1 cellular context compared by ENCODE assay signal in the genomic region with DNA sequence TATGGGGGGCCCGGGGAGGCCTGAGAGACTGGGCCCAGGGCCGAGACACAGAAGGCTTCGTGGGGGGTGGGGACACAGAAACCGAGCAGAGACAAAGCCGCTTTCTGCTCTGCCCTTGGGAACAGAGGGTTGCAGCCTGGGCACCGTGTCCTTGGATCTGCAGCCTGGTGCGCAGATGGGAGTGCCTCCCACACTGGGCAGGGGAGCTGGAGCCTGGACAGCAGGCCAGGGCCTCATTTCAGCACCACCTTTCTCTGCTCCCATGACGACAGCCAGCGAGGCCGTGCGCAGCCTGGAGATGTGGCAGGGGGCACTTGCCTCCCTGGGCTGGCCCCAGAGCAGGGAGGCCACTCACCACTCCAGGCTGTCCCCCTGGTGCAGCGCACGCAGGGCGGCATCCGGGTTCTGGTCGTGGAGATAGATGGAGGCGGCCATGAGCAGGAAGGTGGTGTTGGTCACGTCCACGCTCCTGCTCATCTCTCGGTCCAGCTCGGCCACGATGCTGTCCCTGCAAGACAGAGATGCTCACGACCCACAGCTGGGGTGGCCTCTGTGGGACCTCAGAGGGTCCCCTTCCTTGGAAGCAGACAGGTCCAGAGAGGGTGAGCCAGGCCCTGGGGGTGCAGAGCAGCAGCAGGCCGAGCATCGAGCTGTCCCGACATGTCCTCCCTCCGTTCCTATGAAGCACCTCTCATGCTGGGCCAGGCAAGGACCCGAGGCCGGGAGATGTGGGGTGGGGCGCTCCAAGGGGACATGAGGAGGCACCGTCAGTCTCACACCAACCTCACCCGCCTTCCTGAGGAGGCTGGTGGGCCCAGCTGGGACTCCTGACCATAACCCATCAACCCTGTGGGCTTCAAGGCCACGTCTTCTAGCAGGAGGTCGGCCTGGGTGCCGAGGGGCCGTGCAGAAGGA.
TF ChIP-seq lines count a peak whose summit lies in the region.

No MANE protein-coding gene starts in this region.

TF ChIP-seq in SK-N-SH, 30 proteins besides CTCF, POLR2A, EP300 and RAD21:
- no peak for TF ChIP-seq YY1 (IDR thresholded peaks at IDR 0.05; ENCODE audit: low read depth)
- TF ChIP-seq, protein P1, sequence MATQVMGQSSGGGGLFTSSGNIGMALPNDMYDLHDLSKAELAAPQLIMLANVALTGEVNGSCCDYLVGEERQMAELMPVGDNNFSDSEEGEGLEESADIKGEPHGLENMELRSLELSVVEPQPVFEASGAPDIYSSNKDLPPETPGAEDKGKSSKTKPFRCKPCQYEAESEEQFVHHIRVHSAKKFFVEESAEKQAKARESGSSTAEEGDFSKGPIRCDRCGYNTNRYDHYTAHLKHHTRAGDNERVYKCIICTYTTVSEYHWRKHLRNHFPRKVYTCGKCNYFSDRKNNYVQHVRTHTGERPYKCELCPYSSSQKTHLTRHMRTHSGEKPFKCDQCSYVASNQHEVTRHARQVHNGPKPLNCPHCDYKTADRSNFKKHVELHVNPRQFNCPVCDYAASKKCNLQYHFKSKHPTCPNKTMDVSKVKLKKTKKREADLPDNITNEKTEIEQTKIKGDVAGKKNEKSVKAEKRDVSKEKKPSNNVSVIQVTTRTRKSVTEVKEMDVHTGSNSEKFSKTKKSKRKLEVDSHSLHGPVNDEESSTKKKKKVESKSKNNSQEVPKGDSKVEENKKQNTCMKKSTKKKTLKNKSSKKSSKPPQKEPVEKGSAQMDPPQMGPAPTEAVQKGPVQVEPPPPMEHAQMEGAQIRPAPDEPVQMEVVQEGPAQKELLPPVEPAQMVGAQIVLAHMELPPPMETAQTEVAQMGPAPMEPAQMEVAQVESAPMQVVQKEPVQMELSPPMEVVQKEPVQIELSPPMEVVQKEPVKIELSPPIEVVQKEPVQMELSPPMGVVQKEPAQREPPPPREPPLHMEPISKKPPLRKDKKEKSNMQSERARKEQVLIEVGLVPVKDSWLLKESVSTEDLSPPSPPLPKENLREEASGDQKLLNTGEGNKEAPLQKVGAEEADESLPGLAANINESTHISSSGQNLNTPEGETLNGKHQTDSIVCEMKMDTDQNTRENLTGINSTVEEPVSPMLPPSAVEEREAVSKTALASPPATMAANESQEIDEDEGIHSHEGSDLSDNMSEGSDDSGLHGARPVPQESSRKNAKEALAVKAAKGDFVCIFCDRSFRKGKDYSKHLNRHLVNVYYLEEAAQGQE (IDR thresholded peaks at IDR 0.05; ENCODE audit: low read depth, low read length): no peak
